ENCODE assay signal across 12 cellular contexts in genomic region chr17:45036696-45037095, GRCh38.
"Had no signal": no experiment of that assay in that cellular context is flagged by ENCODE, and none has a peak within 500 bp of the region (broad histone marks: within the 10 kb centered on the region; RNA-seq: fewer than 3 reads in every experiment).

No MANE protein-coding gene starts in this region.

- H3K9me3 Mint-ChIP-seq: activated T-helper 17 cell treated with anti-CD3 and anti-CD28 coated beads, Interleukin-2, amount 50 U/mL, for 72 hours; stimulated activated naive CD8-positive, alpha-beta T cell treated with anti-CD3 and anti-CD28 coated beads, Interleukin-15, Interleukin-2, amounts not matched to agents 100 ng/mL and 50 ng/mL, for 24 hours had no signal

- FAIRE-seq: astrocyte had no signal

- ATAC-seq: activated T-helper 17 cell treated with anti-CD3 and anti-CD28 coated beads, Interleukin-2, amount 50 U/mL, for 72 hours; gastroesophageal sphincter; heart right ventricle; left cardiac atrium; sciatic nerve had no signal

- H3K4me3 Mint-ChIP-seq: activated T-helper 17 cell treated with anti-CD3 and anti-CD28 coated beads, Interleukin-2, amount 50 U/mL, for 72 hours; stimulated activated naive CD8-positive, alpha-beta T cell treated with anti-CD3 and anti-CD28 coated beads, Interleukin-15, Interleukin-2, amounts not matched to agents 100 ng/mL and 50 ng/mL, for 24 hours had no signal

- H3K27ac Mint-ChIP-seq: activated T-helper 17 cell treated with anti-CD3 and anti-CD28 coated beads, Interleukin-2, amount 50 U/mL, for 72 hours; stimulated activated naive CD8-positive, alpha-beta T cell treated with anti-CD3 and anti-CD28 coated beads, Interleukin-15, Interleukin-2, amounts not matched to agents 100 ng/mL and 50 ng/mL, for 24 hours had no signal

- H3K27me3 Mint-ChIP-seq: activated T-helper 17 cell treated with anti-CD3 and anti-CD28 coated beads, Interleukin-2, amount 50 U/mL, for 72 hours; stimulated activated naive CD8-positive, alpha-beta T cell treated with anti-CD3 and anti-CD28 coated beads, Interleukin-15, Interleukin-2, amounts not matched to agents 100 ng/mL and 50 ng/mL, for 24 hours had no signal

- DNase-seq: activated CD4-positive, alpha-beta T cell treated with anti-CD3 and anti-CD28 coated beads for 1 hour; activated CD4-positive, alpha-beta T cell treated with anti-CD3 and anti-CD28 coated beads, Interleukin-2, amount 50 U/mL, for 4 hours; activated naive CD4-positive, alpha-beta T cell treated with Interleukin-2 at 50 U/mL for 16 hours; heart right ventricle; left cardiac atrium; spleen; upper lobe of left lung had no signal

- H3K4me1 Mint-ChIP-seq: activated T-helper 17 cell treated with anti-CD3 and anti-CD28 coated beads, Interleukin-2, amount 50 U/mL, for 72 hours had no signal
